Comparison of ENCODE assay signal across 1 cellular context in the genomic region with DNA sequence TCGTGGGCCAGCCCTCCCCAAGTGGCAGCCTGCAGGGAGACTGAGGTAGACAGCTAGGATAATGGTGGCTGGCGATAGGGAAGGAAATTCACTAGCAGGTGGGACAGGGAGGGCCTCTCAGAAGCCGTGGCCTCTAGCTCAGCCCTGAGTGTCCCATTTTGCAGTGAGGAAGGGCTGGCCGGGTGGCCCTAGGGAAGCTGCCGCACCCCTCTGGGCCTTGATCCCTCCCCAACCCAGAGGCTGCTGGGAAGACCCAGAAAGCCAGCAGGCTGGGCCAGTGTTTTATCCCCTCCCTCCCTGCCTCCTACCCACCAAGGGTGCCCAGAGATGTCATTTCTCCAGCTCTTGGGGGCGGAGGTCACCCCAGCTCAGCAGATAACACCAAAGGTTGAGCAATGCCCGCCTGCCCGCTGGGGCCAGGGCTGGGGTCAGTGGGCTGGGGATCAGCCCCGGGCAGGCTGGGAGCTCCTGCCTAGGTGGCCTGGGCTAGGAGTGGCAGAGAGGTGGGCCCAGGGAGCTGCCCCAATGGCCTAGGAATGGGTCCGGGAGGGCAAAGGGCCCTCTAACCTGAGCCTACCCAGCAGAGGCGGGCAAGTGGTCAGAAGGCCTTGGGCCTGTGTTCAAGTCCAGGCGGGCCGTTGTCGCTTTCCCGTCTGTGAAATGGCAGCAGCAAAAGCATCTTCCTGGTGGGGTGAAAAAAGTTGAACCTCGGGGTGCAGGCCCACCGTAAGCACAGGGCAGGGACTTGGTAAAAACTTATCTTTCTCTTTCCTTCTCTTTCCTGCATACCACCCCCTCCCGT.
A peak's percentile ranks its signal among the peaks of the same experiment; 100 is the strongest.
TF ChIP-seq lines count a peak whose summit lies in the region.

No MANE protein-coding gene starts in this region.

TF ChIP-seq in HepG2, 621 proteins besides CTCF, POLR2A, EP300 and RAD21 (continued from another document and continues in another):
- TF ChIP-seq, protein P1, sequence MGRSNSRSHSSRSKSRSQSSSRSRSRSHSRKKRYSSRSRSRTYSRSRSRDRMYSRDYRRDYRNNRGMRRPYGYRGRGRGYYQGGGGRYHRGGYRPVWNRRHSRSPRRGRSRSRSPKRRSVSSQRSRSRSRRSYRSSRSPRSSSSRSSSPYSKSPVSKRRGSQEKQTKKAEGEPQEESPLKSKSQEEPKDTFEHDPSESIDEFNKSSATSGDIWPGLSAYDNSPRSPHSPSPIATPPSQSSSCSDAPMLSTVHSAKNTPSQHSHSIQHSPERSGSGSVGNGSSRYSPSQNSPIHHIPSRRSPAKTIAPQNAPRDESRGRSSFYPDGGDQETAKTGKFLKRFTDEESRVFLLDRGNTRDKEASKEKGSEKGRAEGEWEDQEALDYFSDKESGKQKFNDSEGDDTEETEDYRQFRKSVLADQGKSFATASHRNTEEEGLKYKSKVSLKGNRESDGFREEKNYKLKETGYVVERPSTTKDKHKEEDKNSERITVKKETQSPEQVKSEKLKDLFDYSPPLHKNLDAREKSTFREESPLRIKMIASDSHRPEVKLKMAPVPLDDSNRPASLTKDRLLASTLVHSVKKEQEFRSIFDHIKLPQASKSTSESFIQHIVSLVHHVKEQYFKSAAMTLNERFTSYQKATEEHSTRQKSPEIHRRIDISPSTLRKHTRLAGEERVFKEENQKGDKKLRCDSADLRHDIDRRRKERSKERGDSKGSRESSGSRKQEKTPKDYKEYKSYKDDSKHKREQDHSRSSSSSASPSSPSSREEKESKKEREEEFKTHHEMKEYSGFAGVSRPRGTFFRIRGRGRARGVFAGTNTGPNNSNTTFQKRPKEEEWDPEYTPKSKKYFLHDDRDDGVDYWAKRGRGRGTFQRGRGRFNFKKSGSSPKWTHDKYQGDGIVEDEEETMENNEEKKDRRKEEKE (IDR thresholded peaks at IDR 0.05) = no peak
- TF ChIP-seq ZSCAN21 (CRISPR knock-in tag; IDR thresholded peaks at IDR 0.05; ENCODE audit: borderline replicate concordance) (peak; percentile 84), SATB2 (CRISPR knock-in tag; IDR thresholded peaks at IDR 0.05) (no peak), ZNF234 (CRISPR knock-in tag; conservative IDR thresholded peaks at IDR 0.05) (peak; percentile 84), GLI4 (CRISPR knock-in tag; IDR thresholded peaks at IDR 0.05; ENCODE audit: borderline replicate concordance) (no peak), ZNF382 (CRISPR knock-in tag; IDR thresholded peaks at IDR 0.05; ENCODE audit: borderline replicate concordance) (no peak), DR1 (CRISPR knock-in tag; IDR thresholded peaks at IDR 0.05) (peak; percentile 72), ATF7 (IDR thresholded peaks at IDR 0.05) (no peak), ATF7 (CRISPR knock-in tag; IDR thresholded peaks at IDR 0.05) (peak; percentile 93; the same call in 1 of the 2 replicates), ZNF720 (CRISPR knock-in tag; IDR thresholded peaks at IDR 0.05) (peak; percentile 81; the same call in 1 of the 2 replicates), ZNF790 (CRISPR knock-in tag; IDR thresholded peaks at IDR 0.05; ENCODE audit: borderline replicate concordance) (peak; percentile 86; the same call in 1 of the 2 replicates), SOX6 (IDR thresholded peaks at IDR 0.05) (no peak), SOX6 (CRISPR knock-in tag; IDR thresholded peaks at IDR 0.05) (peak; percentile 95), ZNF607 (CRISPR knock-in tag; IDR thresholded peaks at IDR 0.05; ENCODE audit: borderline replicate concordance) (peak; percentile 94), RBM39 (IDR thresholded peaks at IDR 0.05; ENCODE audit: low read depth, low read length, poor library complexity, severe bottlenecking) (peak; percentile 94), SOX5 (CRISPR knock-in tag; IDR thresholded peaks at IDR 0.05; ENCODE audit: borderline replicate concordance) (peak; percentile 90), PHF8 (CRISPR knock-in tag; IDR thresholded peaks at IDR 0.05) (peak; percentile 75), ZNF354B (CRISPR knock-in tag; IDR thresholded peaks at IDR 0.05) (no peak), ZNF674 (CRISPR knock-in tag; IDR thresholded peaks at IDR 0.05; ENCODE audit: low read depth) (peak; percentile 60; the same call in 1 of the 2 replicates), MYNN (CRISPR knock-in tag; IDR thresholded peaks at IDR 0.05; ENCODE audit: low read depth) (no peak), HNRNPUL1 (IDR thresholded peaks at IDR 0.05; ENCODE audit: low read depth, low read length) (no peak), SALL2 (CRISPR knock-in tag; IDR thresholded peaks at IDR 0.05) (peak; percentile 83; the same call in 1 of the 2 replicates), SUZ12 (IDR thresholded peaks at IDR 0.05; ENCODE audit: low read depth, low read length) (no peak), RORA (CRISPR knock-in tag; IDR thresholded peaks at IDR 0.05) (no peak), BORCS8-MEF2B (CRISPR knock-in tag; IDR thresholded peaks at IDR 0.05) (peak; percentile 89; the same call in 1 of the 2 replicates), ZNF879 (CRISPR knock-in tag; IDR thresholded peaks at IDR 0.05) (no peak)
- TF ChIP-seq, protein P2, sequence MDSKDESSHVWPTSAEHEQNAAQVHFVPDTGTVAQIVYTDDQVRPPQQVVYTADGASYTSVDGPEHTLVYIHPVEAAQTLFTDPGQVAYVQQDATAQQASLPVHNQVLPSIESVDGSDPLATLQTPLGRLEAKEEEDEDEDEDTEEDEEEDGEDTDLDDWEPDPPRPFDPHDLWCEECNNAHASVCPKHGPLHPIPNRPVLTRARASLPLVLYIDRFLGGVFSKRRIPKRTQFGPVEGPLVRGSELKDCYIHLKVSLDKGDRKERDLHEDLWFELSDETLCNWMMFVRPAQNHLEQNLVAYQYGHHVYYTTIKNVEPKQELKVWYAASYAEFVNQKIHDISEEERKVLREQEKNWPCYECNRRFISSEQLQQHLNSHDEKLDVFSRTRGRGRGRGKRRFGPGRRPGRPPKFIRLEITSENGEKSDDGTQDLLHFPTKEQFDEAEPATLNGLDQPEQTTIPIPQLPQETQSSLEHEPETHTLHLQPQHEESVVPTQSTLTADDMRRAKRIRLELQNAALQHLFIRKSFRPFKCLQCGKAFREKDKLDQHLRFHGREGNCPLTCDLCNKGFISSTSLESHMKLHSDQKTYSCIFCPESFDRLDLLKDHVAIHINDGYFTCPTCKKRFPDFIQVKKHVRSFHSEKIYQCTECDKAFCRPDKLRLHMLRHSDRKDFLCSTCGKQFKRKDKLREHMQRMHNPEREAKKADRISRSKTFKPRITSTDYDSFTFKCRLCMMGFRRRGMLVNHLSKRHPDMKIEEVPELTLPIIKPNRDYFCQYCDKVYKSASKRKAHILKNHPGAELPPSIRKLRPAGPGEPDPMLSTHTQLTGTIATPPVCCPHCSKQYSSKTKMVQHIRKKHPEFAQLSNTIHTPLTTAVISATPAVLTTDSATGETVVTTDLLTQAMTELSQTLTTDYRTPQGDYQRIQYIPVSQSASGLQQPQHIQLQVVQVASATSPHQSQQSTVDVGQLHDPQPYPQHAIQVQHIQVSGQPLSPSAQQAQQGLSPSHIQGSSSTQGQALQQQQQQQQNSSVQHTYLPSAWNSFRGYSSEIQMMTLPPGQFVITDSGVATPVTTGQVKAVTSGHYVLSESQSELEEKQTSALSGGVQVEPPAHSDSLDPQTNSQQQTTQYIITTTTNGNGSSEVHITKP (CRISPR knock-in tag; IDR thresholded peaks at IDR 0.05; ENCODE audit: low read depth) = 0 out of 2 replicates have a peak, but pooled peaks have one; percentile 85
- TF ChIP-seq, protein P3, sequence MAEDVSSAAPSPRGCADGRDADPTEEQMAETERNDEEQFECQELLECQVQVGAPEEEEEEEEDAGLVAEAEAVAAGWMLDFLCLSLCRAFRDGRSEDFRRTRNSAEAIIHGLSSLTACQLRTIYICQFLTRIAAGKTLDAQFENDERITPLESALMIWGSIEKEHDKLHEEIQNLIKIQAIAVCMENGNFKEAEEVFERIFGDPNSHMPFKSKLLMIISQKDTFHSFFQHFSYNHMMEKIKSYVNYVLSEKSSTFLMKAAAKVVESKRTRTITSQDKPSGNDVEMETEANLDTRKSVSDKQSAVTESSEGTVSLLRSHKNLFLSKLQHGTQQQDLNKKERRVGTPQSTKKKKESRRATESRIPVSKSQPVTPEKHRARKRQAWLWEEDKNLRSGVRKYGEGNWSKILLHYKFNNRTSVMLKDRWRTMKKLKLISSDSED (CRISPR knock-in tag; IDR thresholded peaks at IDR 0.05) = no peak
- TF ChIP-seq, protein P4, sequence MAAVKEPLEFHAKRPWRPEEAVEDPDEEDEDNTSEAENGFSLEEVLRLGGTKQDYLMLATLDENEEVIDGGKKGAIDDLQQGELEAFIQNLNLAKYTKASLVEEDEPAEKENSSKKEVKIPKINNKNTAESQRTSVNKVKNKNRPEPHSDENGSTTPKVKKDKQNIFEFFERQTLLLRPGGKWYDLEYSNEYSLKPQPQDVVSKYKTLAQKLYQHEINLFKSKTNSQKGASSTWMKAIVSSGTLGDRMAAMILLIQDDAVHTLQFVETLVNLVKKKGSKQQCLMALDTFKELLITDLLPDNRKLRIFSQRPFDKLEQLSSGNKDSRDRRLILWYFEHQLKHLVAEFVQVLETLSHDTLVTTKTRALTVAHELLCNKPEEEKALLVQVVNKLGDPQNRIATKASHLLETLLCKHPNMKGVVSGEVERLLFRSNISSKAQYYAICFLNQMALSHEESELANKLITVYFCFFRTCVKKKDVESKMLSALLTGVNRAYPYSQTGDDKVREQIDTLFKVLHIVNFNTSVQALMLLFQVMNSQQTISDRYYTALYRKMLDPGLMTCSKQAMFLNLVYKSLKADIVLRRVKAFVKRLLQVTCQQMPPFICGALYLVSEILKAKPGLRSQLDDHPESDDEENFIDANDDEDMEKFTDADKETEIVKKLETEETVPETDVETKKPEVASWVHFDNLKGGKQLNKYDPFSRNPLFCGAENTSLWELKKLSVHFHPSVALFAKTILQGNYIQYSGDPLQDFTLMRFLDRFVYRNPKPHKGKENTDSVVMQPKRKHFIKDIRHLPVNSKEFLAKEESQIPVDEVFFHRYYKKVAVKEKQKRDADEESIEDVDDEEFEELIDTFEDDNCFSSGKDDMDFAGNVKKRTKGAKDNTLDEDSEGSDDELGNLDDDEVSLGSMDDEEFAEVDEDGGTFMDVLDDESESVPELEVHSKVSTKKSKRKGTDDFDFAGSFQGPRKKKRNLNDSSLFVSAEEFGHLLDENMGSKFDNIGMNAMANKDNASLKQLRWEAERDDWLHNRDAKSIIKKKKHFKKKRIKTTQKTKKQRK (IDR thresholded peaks at IDR 0.05; ENCODE audit: low read length) = no peak
- TF ChIP-seq, protein P5, sequence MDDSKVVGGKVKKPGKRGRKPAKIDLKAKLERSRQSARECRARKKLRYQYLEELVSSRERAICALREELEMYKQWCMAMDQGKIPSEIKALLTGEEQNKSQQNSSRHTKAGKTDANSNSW (CRISPR knock-in tag; IDR thresholded peaks at IDR 0.05; ENCODE audit: borderline replicate concordance) = no peak
- TF ChIP-seq, protein P6, sequence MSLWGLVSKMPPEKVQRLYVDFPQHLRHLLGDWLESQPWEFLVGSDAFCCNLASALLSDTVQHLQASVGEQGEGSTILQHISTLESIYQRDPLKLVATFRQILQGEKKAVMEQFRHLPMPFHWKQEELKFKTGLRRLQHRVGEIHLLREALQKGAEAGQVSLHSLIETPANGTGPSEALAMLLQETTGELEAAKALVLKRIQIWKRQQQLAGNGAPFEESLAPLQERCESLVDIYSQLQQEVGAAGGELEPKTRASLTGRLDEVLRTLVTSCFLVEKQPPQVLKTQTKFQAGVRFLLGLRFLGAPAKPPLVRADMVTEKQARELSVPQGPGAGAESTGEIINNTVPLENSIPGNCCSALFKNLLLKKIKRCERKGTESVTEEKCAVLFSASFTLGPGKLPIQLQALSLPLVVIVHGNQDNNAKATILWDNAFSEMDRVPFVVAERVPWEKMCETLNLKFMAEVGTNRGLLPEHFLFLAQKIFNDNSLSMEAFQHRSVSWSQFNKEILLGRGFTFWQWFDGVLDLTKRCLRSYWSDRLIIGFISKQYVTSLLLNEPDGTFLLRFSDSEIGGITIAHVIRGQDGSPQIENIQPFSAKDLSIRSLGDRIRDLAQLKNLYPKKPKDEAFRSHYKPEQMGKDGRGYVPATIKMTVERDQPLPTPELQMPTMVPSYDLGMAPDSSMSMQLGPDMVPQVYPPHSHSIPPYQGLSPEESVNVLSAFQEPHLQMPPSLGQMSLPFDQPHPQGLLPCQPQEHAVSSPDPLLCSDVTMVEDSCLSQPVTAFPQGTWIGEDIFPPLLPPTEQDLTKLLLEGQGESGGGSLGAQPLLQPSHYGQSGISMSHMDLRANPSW (CRISPR knock-in tag; IDR thresholded peaks at IDR 0.05; ENCODE audit: borderline replicate concordance) = 0 out of 2 replicates have a peak, but pooled peaks have one; percentile 90
- TF ChIP-seq, protein P7, sequence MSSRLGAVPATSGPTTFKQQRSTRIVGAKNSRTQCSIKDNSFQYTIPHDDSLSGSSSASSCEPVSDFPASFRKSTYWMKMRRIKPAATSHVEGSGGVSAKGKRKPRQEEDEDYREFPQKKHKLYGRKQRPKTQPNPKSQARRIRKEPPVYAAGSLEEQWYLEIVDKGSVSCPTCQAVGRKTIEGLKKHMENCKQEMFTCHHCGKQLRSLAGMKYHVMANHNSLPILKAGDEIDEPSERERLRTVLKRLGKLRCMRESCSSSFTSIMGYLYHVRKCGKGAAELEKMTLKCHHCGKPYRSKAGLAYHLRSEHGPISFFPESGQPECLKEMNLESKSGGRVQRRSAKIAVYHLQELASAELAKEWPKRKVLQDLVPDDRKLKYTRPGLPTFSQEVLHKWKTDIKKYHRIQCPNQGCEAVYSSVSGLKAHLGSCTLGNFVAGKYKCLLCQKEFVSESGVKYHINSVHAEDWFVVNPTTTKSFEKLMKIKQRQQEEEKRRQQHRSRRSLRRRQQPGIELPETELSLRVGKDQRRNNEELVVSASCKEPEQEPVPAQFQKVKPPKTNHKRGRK (CRISPR knock-in tag; IDR thresholded peaks at IDR 0.05) = no peak
- TF ChIP-seq, protein P8, sequence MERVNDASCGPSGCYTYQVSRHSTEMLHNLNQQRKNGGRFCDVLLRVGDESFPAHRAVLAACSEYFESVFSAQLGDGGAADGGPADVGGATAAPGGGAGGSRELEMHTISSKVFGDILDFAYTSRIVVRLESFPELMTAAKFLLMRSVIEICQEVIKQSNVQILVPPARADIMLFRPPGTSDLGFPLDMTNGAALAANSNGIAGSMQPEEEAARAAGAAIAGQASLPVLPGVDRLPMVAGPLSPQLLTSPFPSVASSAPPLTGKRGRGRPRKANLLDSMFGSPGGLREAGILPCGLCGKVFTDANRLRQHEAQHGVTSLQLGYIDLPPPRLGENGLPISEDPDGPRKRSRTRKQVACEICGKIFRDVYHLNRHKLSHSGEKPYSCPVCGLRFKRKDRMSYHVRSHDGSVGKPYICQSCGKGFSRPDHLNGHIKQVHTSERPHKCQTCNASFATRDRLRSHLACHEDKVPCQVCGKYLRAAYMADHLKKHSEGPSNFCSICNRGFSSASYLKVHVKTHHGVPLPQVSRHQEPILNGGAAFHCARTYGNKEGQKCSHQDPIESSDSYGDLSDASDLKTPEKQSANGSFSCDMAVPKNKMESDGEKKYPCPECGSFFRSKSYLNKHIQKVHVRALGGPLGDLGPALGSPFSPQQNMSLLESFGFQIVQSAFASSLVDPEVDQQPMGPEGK (CRISPR knock-in tag; IDR thresholded peaks at IDR 0.05) = peak; percentile 100
- TF ChIP-seq, protein P9, sequence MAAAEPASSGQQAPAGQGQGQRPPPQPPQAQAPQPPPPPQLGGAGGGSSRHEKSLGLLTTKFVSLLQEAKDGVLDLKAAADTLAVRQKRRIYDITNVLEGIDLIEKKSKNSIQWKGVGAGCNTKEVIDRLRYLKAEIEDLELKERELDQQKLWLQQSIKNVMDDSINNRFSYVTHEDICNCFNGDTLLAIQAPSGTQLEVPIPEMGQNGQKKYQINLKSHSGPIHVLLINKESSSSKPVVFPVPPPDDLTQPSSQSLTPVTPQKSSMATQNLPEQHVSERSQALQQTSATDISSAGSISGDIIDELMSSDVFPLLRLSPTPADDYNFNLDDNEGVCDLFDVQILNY (CRISPR knock-in tag; conservative IDR thresholded peaks at IDR 0.05) = no peak; the same call in 1 of the 2 replicates
